21 cellular contexts compared by ENCODE assay signal in the genomic region with DNA sequence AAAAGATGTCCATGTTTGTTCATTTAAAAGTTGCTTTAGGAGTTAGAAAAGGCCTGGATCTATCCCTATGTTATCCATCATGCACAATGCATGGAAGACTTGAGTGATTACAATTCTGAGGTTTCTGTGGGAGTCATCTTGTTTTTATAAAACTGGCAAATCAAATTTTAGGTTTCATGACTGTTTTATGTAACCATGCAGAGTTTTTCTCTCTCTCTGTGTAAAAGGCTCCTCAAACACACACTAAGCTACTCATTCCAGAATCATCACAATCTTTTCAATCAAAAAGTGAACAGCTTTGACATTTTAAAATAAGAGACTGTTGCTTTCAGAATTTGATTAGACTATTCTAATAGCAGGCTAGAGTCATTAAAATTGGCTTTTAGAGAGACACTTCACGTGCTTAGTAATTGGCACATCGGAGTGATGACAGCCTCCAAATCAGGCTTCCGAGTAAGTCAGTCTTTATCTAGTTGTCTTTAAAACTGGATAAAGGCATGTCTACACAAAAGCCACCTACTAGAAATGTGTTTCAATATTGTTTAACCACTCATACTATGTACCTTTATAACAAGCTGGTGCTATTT. TPM values are rescaled to one million over a fixed set of nuclear protein-coding genes. Genes with fewer than 3 reads are reported as not detected.
A peak's percentile ranks its signal among the peaks of the same experiment; 100 is the strongest.
DNase-seq lines count a peak whose midpoint lies in the region; ATAC-seq and TF ChIP-seq lines count a peak whose summit lies in the region.
"Had no signal": no experiment of that assay in that cellular context is flagged by ENCODE, and none has a peak within 500 bp of the region (broad histone marks: within the 10 kb centered on the region; RNA-seq: fewer than 3 reads in every experiment).

No MANE protein-coding gene starts in this region.

- H3K27ac ChIP-seq in neural cell (ENCODE audit: low read length), result peak overlapping the region; percentile 25
- H3K27ac ChIP-seq: A549 had no signal

- peak overlapping the region; percentile 23 for H3K4me2 ChIP-seq in neural cell (ENCODE audit: low read length)
- H3K4me2 ChIP-seq: A549, GM23338 had no signal

- H4K20me1 ChIP-seq in neural cell (ENCODE audit: insufficient read depth), result no peaks in the 10 kb centered on the region

- no peak for TF ChIP-seq CTCF in neural cell (IDR thresholded peaks at IDR 0.05; ENCODE audit: poor library complexity, severe bottlenecking)

- no peak for TF ChIP-seq RAD21 in neural cell (conservative IDR thresholded peaks at IDR 0.05)

- TF ChIP-seq EP300 in neural cell (conservative IDR thresholded peaks at IDR 0.05; ENCODE audit: poor library complexity, severe bottlenecking), result peak; percentile 81

- H3K27me3 ChIP-seq in neural cell (ENCODE audit: insufficient read depth, low read depth, low read length), result no peaks in the 10 kb centered on the region
- H3K27me3 ChIP-seq: MG63 had no signal

- H3K9me3 ChIP-seq in neural cell (ENCODE audit: low read length), result no peaks in the 10 kb centered on the region
- H3K9me3 ChIP-seq: A549, HAP-1, MG63 had no signal

- H3K9me2 ChIP-seq in neural cell (ENCODE audit: insufficient read depth, low read length), result no peaks in the 10 kb centered on the region

- intact Hi-C loops in left ventricle myocardium superior (cut with micrococcal nuclease), result no loop called here

- peaks cover 3% of the 10 kb centered on the region for H3F3A ChIP-seq in neural cell (ENCODE audit: insufficient read depth, low read length, poor library complexity, severe bottlenecking)

- DNase-seq in SK-N-DZ (ENCODE audit: low spot score) (peak; percentile 64), amniotic epithelial cell (ENCODE audit: low read depth) (peak; percentile 32), left ventricle myocardium superior (no peak), OCI-M2 (lab: John Stamatoyannopoulos, UW; ENCODE audit: unreplicated experiment) (no peak), NCI-H1105 treated with DMSO at 0.1 percent for 48 hours (lab: John Stamatoyannopoulos, UW) (no peak), KBM-7 (no peak)
- DNase-seq: C1 segment of cervical spinal cord; CD4-positive, alpha-beta memory T cell; COR-L47; HFFc6; KG1; MG63; NCI-H2029; NCI-H2227 treated with DMSO at 0.1 percent for 48 hours; NCI-H526 treated with DMSO at 0.1 percent for 48 hours had no signal

- no peaks in the 10 kb centered on the region for H3K79me2 ChIP-seq in neural cell (replicated peaks; ENCODE audit: insufficient read depth, low read length)

- H3K36me3 ChIP-seq in neural cell (ENCODE audit: insufficient read depth, low read length), result no peaks in the 10 kb centered on the region
- H3K36me3 ChIP-seq: HAP-1, MG63 had no signal

- in situ Hi-C loops in KBM-7 (cut with MboI; ENCODE audit: low pct_unique_long_range_greater_than_20kb, low sequenced_read_pairs), result no loop called here

- H3K9ac ChIP-seq in neural cell (ENCODE audit: low read length), result no peak overlapping the region

- H2AFZ ChIP-seq in neural cell (ENCODE audit: low read depth, low read length), result no peak overlapping the region
- H2AFZ ChIP-seq: GM23338 had no signal

- H3K4me3 ChIP-seq in neural cell (ENCODE audit: low read length), result peak overlapping the region; percentile 20
- H3K4me3 ChIP-seq: A549, GM23338, HAP-1, MG63 had no signal

- ATAC-seq in left ventricle myocardium superior (peak; percentile 80), GM21390 (IDR thresholded peaks at IDR 0.05; ENCODE audit: unreplicated experiment) (no peak)
- ATAC-seq: A549, GM23338, Panc1 had no signal

TF ChIP-seq in neural cell, 6 proteins besides CTCF, POLR2A, EP300 and RAD21:
- TF ChIP-seq POLR2AphosphoS5 (IDR thresholded peaks at IDR 0.05) (no peak), REST (IDR thresholded peaks at IDR 0.05; ENCODE audit: borderline replicate concordance) (peak; percentile 18)
TF ChIP-seq in neural cell: peak in this region for 1.

RNA-seq across cellular contexts. Expression of gene PRICKLE1, which starts 31.9 kb away (rescaled TPM):
- polyA plus RNA-seq in SK-N-DZ (2014; cell fraction: cytosol; rRNA removed), result 1.2 and 3.7 TPM in 2 replicates
- polyA plus RNA-seq in SK-N-DZ (2014; cell fraction: nucleus; rRNA removed), result 0.53 and 1.3 TPM in 2 replicates
- 17.7 TPM for total RNA-seq in left ventricle myocardium superior
- 20.0 and 20.6 TPM in 2 replicates for polyA plus RNA-seq in neural cell
- 78.2 and 78.6 TPM in 2 replicates for polyA minus RNA-seq in neural cell
- total RNA-seq: CD4-positive, alpha-beta memory T cell had no signal
- polyA plus RNA-seq: CD4-positive, alpha-beta memory T cell had no signal

Comparison
In these comparisons a context has a peak if more than half of its experiments do, and no peak if none do; other contexts are left out.
1. DNase-seq: peak in SK-N-DZ (single experiment) and amniotic epithelial cell (single experiment); none in left ventricle myocardium superior (single experiment), OCI-M2 (single experiment), NCI-H1105 treated with DMSO at 0.1 percent for 48 hours (single experiment) and KBM-7 (single experiment).